Comparison of ENCODE assay signal across 24 cellular contexts in genomic region chr18:37251679-37252078, GRCh38.
A peak's percentile ranks its signal among the peaks of the same experiment; 100 is the strongest.
DNase-seq lines count a peak whose midpoint lies in the region; ATAC-seq, FAIRE-seq and TF ChIP-seq lines count a peak whose summit lies in the region.
"Had no signal": no experiment of that assay in that cellular context is flagged by ENCODE, and none has a peak within 500 bp of the region (broad histone marks: within the 10 kb centered on the region; RNA-seq: fewer than 3 reads in every experiment).

No MANE protein-coding gene starts in this region.

- CTCF ChIA-PET in HepG2 (lab: Yijun Ruan, JAX; ENCODE audit: low intra/inter-chr PET ratio, low total read pairs): no interaction called here

- no peaks in the 10 kb centered on the region for H3K9me3 ChIP-seq in HepG2 (ENCODE audit: low read length)
- H3K9me3 ChIP-seq in right lobe of liver: no peaks in the 10 kb centered on the region
- H3K9me3 ChIP-seq: gastrocnemius medialis, HAP-1, thoracic aorta had no signal

- H3K9ac ChIP-seq in HepG2 (ENCODE audit: insufficient read depth, low read depth, low read length) (no peak overlapping the region), mesendoderm (ENCODE audit: low read length) (no peak overlapping the region)

- no peak overlapping the region for H2AK5ac ChIP-seq in mesendoderm (ENCODE audit: low read length)

- H3K4me3 ChIP-seq in HepG2 (replicated peaks in 1 of 3; ENCODE audit: insufficient read depth in 1 of 3, low read depth in 2 of 3, low read length in 3 of 3) (no peak overlapping the region), right lobe of liver (no peak overlapping the region), mesendoderm (ENCODE audit: low read length) (no peak overlapping the region)
- H3K4me3 ChIP-seq: gastrocnemius medialis, HAP-1, SK-N-MC, thoracic aorta had no signal

- H3K79me1 ChIP-seq in mesendoderm (ENCODE audit: low read length): no peaks in the 10 kb centered on the region

- no peak overlapping the region for H2AFZ ChIP-seq in HepG2 (ENCODE audit: low read length)

- H4K5ac ChIP-seq in mesendoderm (ENCODE audit: low read length): no peak overlapping the region

- no peak for FAIRE-seq in HepG2 (lab: Jason Lieb, UNC)
- FAIRE-seq: GM12892, RCC 7860 had no signal

- TF ChIP-seq POLR2A in HepG2 (IDR thresholded peaks at IDR 0.05; ENCODE audit: insufficient read depth in 1 of 2, low read depth in 2 of 2, low read length in 2 of 2) (no peak), right lobe of liver (IDR thresholded peaks at IDR 0.05) (no peak)

- TF ChIP-seq CTCF in HepG2 (CRISPR knock-in tag; IDR thresholded peaks at IDR 0.05) (no peak), right lobe of liver (IDR thresholded peaks at IDR 0.05) (no peak)

- H3K79me2 ChIP-seq in HepG2 (ENCODE audit: insufficient read depth, low read length): no peaks in the 10 kb centered on the region
- H3K79me2 ChIP-seq in mesendoderm (ENCODE audit: control insufficient read depth, insufficient read depth, low read length): no peaks in the 10 kb centered on the region

- no peak overlapping the region for H3K18ac ChIP-seq in mesendoderm (ENCODE audit: low read length)

- TF ChIP-seq EP300 in HepG2 (IDR thresholded peaks at IDR 0.05; ENCODE audit: low read depth in 2 of 2, low read length in 2 of 2) (no peak), HepG2 (CRISPR knock-in tag; IDR thresholded peaks at IDR 0.05; ENCODE audit: borderline replicate concordance) (no peak)

- no peak for TF ChIP-seq RAD21 in HepG2 (CRISPR knock-in tag; IDR thresholded peaks at IDR 0.05)

- POLR2A ChIA-PET in HepG2 (lab: Yijun Ruan, JAX): no interaction called here

- no peak overlapping the region for H4K8ac ChIP-seq in mesendoderm (ENCODE audit: low read depth, low read length)

- intact Hi-C loops in HepG2 (cut with micrococcal nuclease; ENCODE audit: unreplicated experiment) (no loop called here), right lobe of liver (cut with DNase I) (no loop called here)

- peaks cover 8% of the 10 kb centered on the region for H3K4me1 ChIP-seq in HepG2 (ENCODE audit: insufficient read depth, low read length)
- peaks cover 0 to 4% (median 0%) of the 10 kb centered on the region in 4 donors for H3K4me1 ChIP-seq in right lobe of liver
- H3K4me1 ChIP-seq in mesendoderm (ENCODE audit: control insufficient read depth, low read depth, low read length): no peaks in the 10 kb centered on the region
- H3K4me1 ChIP-seq: HAP-1 had no signal

- in situ Hi-C loops in HepG2 (cut with HindIII; ENCODE audit: extremely low pct_ligation_motif_present, low pct_unique_long_range_greater_than_20kb): no loop called here

- no peak overlapping the region for H2BK120ac ChIP-seq in mesendoderm (ENCODE audit: low read depth, low read length)

- peaks cover 1 to 32% of the 10 kb centered on the region in 2 experiments; a peak in 4 of 5 replicates for H3K27me3 ChIP-seq in HepG2 (ENCODE audit: control insufficient read depth in 1 of 2, insufficient read depth in 2 of 2, low read length in 2 of 2)
- H3K27me3 ChIP-seq in right lobe of liver: peaks cover 0 to 5% of the 10 kb centered on the region in 2 donors
- no peaks in the 10 kb centered on the region for H3K27me3 ChIP-seq in mesendoderm (ENCODE audit: insufficient read depth, low read length, poor library complexity)

- no peaks in the 10 kb centered on the region for H3K36me3 ChIP-seq in HepG2 (replicated peaks in 1 of 2; ENCODE audit: control insufficient read depth in 1 of 2, insufficient read depth in 2 of 2, low read length in 2 of 2)
- no peaks in the 10 kb centered on the region for H3K36me3 ChIP-seq in right lobe of liver
- H3K36me3 ChIP-seq in mesendoderm (ENCODE audit: control insufficient read depth, insufficient read depth, low read length): no peaks in the 10 kb centered on the region
- H3K36me3 ChIP-seq: gastrocnemius medialis, HAP-1, thoracic aorta had no signal

- H3K23ac ChIP-seq in mesendoderm (ENCODE audit: low read length): no peak overlapping the region

- H4K20me1 ChIP-seq in HepG2 (ENCODE audit: insufficient read depth, low read length): 0 out of 2 replicates have a peak, but pooled peaks cover 3% of the 10 kb centered on the region

- H2BK5ac ChIP-seq in mesendoderm (ENCODE audit: low read length): no peak overlapping the region

- DNase-seq in HepG2 (ENCODE audit: low spot score): no peak
- DNase-seq in right lobe of liver: no peak
- DNase-seq in RPMI7951 (ENCODE audit: low read depth): peak; percentile 7
- peak; percentile 16 for DNase-seq in mesendoderm
- DNase-seq in NCI-H226: no peak
- DNase-seq in NCI-H1092 treated with DMSO at 0.1 percent for 48 hours (lab: John Stamatoyannopoulos, UW): no peak
- DNase-seq: activated CD4-positive, alpha-beta T cell treated with anti-CD3 and anti-CD28 coated beads, Interleukin-2, amount 50 U/mL, for 48 hours; amniotic stem cell; CD4-positive, CD25-positive, alpha-beta regulatory T cell; central memory CD4-positive, alpha-beta T cell; DMS153; erythroblast; gastrocnemius medialis; mesenchymal stem cell; naive thymus-derived CD8-positive, alpha-beta T cell; NCI-H1436 treated with DMSO at 0.1 percent for 48 hours; NCI-H2227 treated with DMSO at 0.1 percent for 48 hours had no signal

- no peak overlapping the region for H3K27ac ChIP-seq in HepG2 (ENCODE audit: extremely low read length, insufficient read depth, low read length)
- H3K27ac ChIP-seq in right lobe of liver: no peak overlapping the region
- H3K27ac ChIP-seq in mesendoderm (ENCODE audit: low read depth, low read length): no peak overlapping the region
- H3K27ac ChIP-seq: gastrocnemius medialis, SK-N-MC, thoracic aorta had no signal

- BruUV-seq in HepG2 (replicated peaks; lab: Mats Ljungman, UMichigan): no TSS peak

- H2BK15ac ChIP-seq in mesendoderm (replicated peaks; ENCODE audit: low read depth): no peak overlapping the region

- ATAC-seq in HepG2 (no peak), right lobe of liver (no peak), GM18519 (IDR thresholded peaks at IDR 0.05; ENCODE audit: low FRiP score, unreplicated experiment) (no peak)
- ATAC-seq: gastrocnemius medialis; naive thymus-derived CD8-positive, alpha-beta T cell; stimulated activated memory B cell treated with anti-CD40 and anti-IgM and Interleukin-4, amounts not matched to agents 10 μg/mL and 1 μg/mL and 100 μg/mL, for 72 hours had no signal

- no peak overlapping the region for H3K4ac ChIP-seq in mesendoderm (ENCODE audit: low read depth, low read length)

- no peak overlapping the region for H3K56ac ChIP-seq in mesendoderm (ENCODE audit: low read length)

- no peak overlapping the region for H3K4me2 ChIP-seq in HepG2 (ENCODE audit: low read depth, low read length)
- no peak overlapping the region for H3K4me2 ChIP-seq in mesendoderm (ENCODE audit: low read length)

- WGBS in HepG2 (ENCODE audit: low lambda C conversion rate): 4% methylated on average over 3 of the region's 3 CpGs
- 55% methylated on average over 3 of the region's 3 CpGs for WGBS in right lobe of liver (ENCODE audit: insufficient coverage, low coverage, low lambda C conversion rate, missing lambda C conversion rate)
- no CpG with 5 or more reads among the region's 3 CpGs for WGBS in mesendoderm (ENCODE audit: extremely low coverage, insufficient coverage, low lambda C conversion rate)

TF ChIP-seq in HepG2, 621 proteins besides CTCF, POLR2A, EP300 and RAD21:
- peak; percentile 41 for TF ChIP-seq FOSL2 (CRISPR knock-in tag; IDR thresholded peaks at IDR 0.05)
- TF ChIP-seq MBNL3 (CRISPR knock-in tag; conservative IDR thresholded peaks at IDR 0.05): no peak
TF ChIP-seq in HepG2: peak in this region for 1.

Comparison
In these comparisons a context has a peak if more than half of its experiments do, and no peak if none do; other contexts are left out.
1. DNase-seq: peak in RPMI7951 (single experiment) and mesendoderm (single experiment); none in HepG2 (single experiment), right lobe of liver (0 of 3), NCI-H226 (single experiment) and NCI-H1092 treated with DMSO at 0.1 percent for 48 hours (single experiment).